Comparison of ENCODE assay signal across 8 cellular contexts in genomic region chr20:35954907-35955251, GRCh38. TPM values are rescaled to one million over a fixed set of nuclear protein-coding genes. Genes with fewer than 3 reads are reported as not detected.
DNase-seq lines count a peak whose midpoint lies in the region; ATAC-seq and TF ChIP-seq lines count a peak whose summit lies in the region.

No MANE protein-coding gene starts in this region.

- peaks cover 6% of the 10 kb centered on the region for H3K9me3 Mint-ChIP-seq in activated naive CD8-positive, alpha-beta T cell (ENCODE audit: low read depth)

- H3K9ac ChIP-seq in Loucy (ENCODE audit: low read depth, low read length, poor library complexity, severe bottlenecking): peak overlapping the region; percentile 99
- peak overlapping the region; percentile 99 for H3K9ac ChIP-seq in skeletal muscle satellite cell (ENCODE audit: low read depth, low read length)

- H3K27ac Mint-ChIP-seq in activated naive CD8-positive, alpha-beta T cell: peak overlapping the region; percentile 100

- 1% methylated on average over 19 of the region's 19 CpGs for WGBS in right cardiac atrium

- DNase-seq in activated CD4-positive, alpha-beta T cell treated with anti-CD3 and anti-CD28 coated beads for 48 hours: peak; percentile 36
- no peak for DNase-seq in activated CD4-positive, alpha-beta T cell treated with anti-CD3 and anti-CD28 coated beads, Interleukin-2, amount 50 U/mL, for 48 hours
- DNase-seq in right cardiac atrium: no peak

- peak overlapping the region; percentile 80 for H3K4me3 ChIP-seq in Loucy (ENCODE audit: low read length, poor library complexity, severe bottlenecking)
- peak overlapping the region; percentile 82 for H3K4me3 ChIP-seq in right cardiac atrium (ENCODE audit: low read length)
- H3K4me3 ChIP-seq in skeletal muscle satellite cell (ENCODE audit: low read length): peak overlapping the region; percentile 91

- peaks cover 25% of the 10 kb centered on the region for H3K4me1 Mint-ChIP-seq in activated naive CD8-positive, alpha-beta T cell (ENCODE audit: low read depth)

- peaks cover 3% of the 10 kb centered on the region for H3K36me3 Mint-ChIP-seq in activated naive CD8-positive, alpha-beta T cell

- no peaks in the 10 kb centered on the region for H3K27me3 Mint-ChIP-seq in activated naive CD8-positive, alpha-beta T cell

- H3K36me3 ChIP-seq in Loucy (ENCODE audit: insufficient read depth, low read length): no peaks in the 10 kb centered on the region
- no peaks in the 10 kb centered on the region for H3K36me3 ChIP-seq in skeletal muscle satellite cell (ENCODE audit: insufficient read depth, low read length)

- intact Hi-C loops in right cardiac atrium (cut with DNase I): no loop called here

- peaks cover 6% of the 10 kb centered on the region for H3F3A ChIP-seq in Loucy (ENCODE audit: low read depth)

- peaks cover 18% of the 10 kb centered on the region for H4K20me1 ChIP-seq in Loucy (ENCODE audit: insufficient read depth, low read length, poor library complexity, severe bottlenecking)

- H3K4me2 ChIP-seq in Loucy (ENCODE audit: low read depth, low read length, poor library complexity, severe bottlenecking) (peak overlapping the region; percentile 79), skeletal muscle satellite cell (ENCODE audit: low read length) (peak overlapping the region; percentile 93)

- H3K9me2 ChIP-seq in Loucy (replicated peaks; ENCODE audit: low read depth, low read length): no peaks in the 10 kb centered on the region

- peak overlapping the region; percentile 93 for H2AFZ ChIP-seq in Loucy (ENCODE audit: low read length)

- H3K9me3 ChIP-seq in Loucy (ENCODE audit: insufficient read depth, low read depth, low read length): no peaks in the 10 kb centered on the region
- H3K9me3 ChIP-seq in right cardiac atrium (ENCODE audit: control insufficient read depth, low read length): no peaks in the 10 kb centered on the region
- H3K9me3 ChIP-seq in skeletal muscle satellite cell (replicated peaks; ENCODE audit: low read length): no peaks in the 10 kb centered on the region

- peak overlapping the region; percentile 93 for H3K27ac ChIP-seq in right cardiac atrium (ENCODE audit: low read length)

- H3K4me1 ChIP-seq in Loucy (ENCODE audit: insufficient read depth, low read length, poor library complexity, severe bottlenecking): peaks cover 22% of the 10 kb centered on the region
- H3K4me1 ChIP-seq in right cardiac atrium (ENCODE audit: control insufficient read depth, insufficient read depth, low read length): peaks cover 2% of the 10 kb centered on the region
- peaks cover 14% of the 10 kb centered on the region for H3K4me1 ChIP-seq in skeletal muscle satellite cell (ENCODE audit: control insufficient read depth, insufficient read depth, low read length)

- peak overlapping the region; percentile 99 for H3K4me3 Mint-ChIP-seq in activated naive CD8-positive, alpha-beta T cell

- ATAC-seq in right cardiac atrium (peak; percentile 1 to 8), HG02571 (IDR thresholded peaks at IDR 0.05; ENCODE audit: unreplicated experiment) (no peak), HG03045 (IDR thresholded peaks at IDR 0.05; ENCODE audit: unreplicated experiment) (no peak)

- H3K27me3 ChIP-seq in Loucy (ENCODE audit: insufficient read depth, low read length, poor library complexity, severe bottlenecking): no peaks in the 10 kb centered on the region
- H3K27me3 ChIP-seq in right cardiac atrium (ENCODE audit: control insufficient read depth, insufficient read depth): no peaks in the 10 kb centered on the region
- H3K27me3 ChIP-seq in skeletal muscle satellite cell (ENCODE audit: control insufficient read depth, insufficient read depth, low read length): no peaks in the 10 kb centered on the region

- H3K79me2 ChIP-seq in Loucy (ENCODE audit: insufficient read depth, low read length): peaks cover 34% of the 10 kb centered on the region

- TF ChIP-seq CTCF in Loucy (conservative IDR thresholded peaks at IDR 0.05; ENCODE audit: low read length): no peak

RNA-seq across cellular contexts. Expression of gene SCAND1, which starts 0.6 kb away (rescaled TPM):
- 10 to 100 TPM; 42.0 to 58.8 (median 44.4) TPM for total RNA-seq in right cardiac atrium
- 102 TPM for polyA plus RNA-seq in right cardiac atrium
- 78.0 and 97.8 TPM in 2 replicates for total RNA-seq in skeletal muscle satellite cell (2012; rRNA removed)

RNA-seq across cellular contexts. Expression of gene CNBD2, which starts 13.5 kb away (rescaled TPM):
- total RNA-seq in right cardiac atrium: 1 to 10 TPM; 3.4 to 4.0 (median 3.8) TPM
- polyA plus RNA-seq in right cardiac atrium: 6.0 TPM
- total RNA-seq in skeletal muscle satellite cell (2012; rRNA removed): 0.87 and 1.0 TPM in 2 replicates

Comparison
In these comparisons a context has a peak if more than half of its experiments do, and no peak if none do; other contexts are left out.
1. ATAC-seq: peak in right cardiac atrium (2 of 2); none in HG02571 (single experiment) and HG03045 (single experiment).
2. Peak in every context shown above with its lines, with median percentiles within 50 percentile points of each other: H3K4me3 ChIP-seq.